11 cellular contexts compared by ENCODE assay signal in the genomic region with DNA sequence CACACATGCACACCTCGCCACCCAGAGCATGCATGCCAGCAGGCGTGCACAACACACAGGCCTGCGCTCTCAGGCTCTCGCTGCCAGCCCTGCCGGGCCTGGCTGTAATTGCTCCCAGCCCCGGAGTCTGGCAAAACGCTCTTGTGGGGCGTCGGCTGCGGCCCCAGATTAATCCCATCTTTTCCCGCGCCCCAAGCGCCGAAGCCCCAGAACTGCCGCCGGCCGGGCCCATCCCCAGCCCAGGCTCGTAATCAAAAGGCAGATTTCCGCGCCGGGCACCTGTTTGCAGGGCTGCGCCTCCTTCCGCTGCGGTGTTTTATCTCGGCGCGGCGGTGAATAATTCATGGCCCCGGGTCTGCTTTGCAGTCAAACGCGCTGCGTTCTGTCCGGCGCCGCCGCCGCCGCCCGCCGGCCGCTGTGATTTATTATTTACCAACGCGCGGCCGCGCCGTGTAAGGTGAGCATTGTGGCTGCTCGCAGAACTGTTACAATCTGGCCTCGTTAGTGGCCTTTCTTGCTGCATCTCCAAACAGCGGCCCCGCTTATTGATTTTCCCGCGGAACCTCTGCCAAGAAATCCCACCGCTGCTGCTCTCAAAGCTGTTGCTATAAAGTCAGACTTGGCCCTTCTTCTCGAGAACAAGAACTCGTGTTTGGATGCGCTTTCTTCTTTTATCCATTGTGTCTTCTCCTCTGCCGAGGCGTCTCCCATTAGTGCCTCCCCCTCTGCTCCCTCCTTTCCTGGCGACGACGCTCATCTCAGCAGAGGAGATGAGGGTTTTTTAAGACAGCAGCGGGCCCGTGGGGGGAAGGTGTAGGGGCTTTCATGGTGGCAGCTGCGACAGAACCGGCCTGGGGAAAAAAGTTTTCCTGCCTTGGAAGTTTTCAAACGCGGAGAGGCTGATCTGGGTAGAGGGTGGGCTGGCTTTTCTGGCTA.
DNase-seq lines count a peak whose midpoint lies in the region; ATAC-seq, FAIRE-seq and TF ChIP-seq lines count a peak whose summit lies in the region.
"Had no signal": no experiment of that assay in that cellular context is flagged by ENCODE, and none has a peak within 500 bp of the region (broad histone marks: within the 10 kb centered on the region; RNA-seq: fewer than 3 reads in every experiment).

No MANE protein-coding gene starts in this region.

- POLR2A ChIA-PET in activated CD4-positive, alpha-beta T cell treated with anti-CD3 and anti-CD28 coated beads, Interleukin-2, amount 10 ng/mL, durations not matched to agents 7 days and 5 days (lab: Charles Lee), result no interaction called here

- no peak for ATAC-seq in HG03095 (IDR thresholded peaks at IDR 0.05; ENCODE audit: unreplicated experiment)

- TF ChIP-seq CTCF in WERI-Rb-1 (IDR thresholded peaks at IDR 0.05; ENCODE audit: low read depth, low read length) (peak; percentile 44), spleen (IDR thresholded peaks at IDR 0.05 in 8 of 11, conservative IDR thresholded peaks at IDR 0.05 in 3 of 11) (no peak), kidney (IDR thresholded peaks at IDR 0.05; ENCODE audit: borderline replicate concordance, extremely low read depth, insufficient read depth) (no peak)

- TF ChIP-seq POLR2A in spleen (IDR thresholded peaks at IDR 0.05), result no peak

- intact Hi-C loops in spleen (cut with DNase I; ENCODE audit: low total_unique reads) (no loop called here), kidney (cut with DNase I) (no loop called here)

- H3K4me1 ChIP-seq in iPS DF 6.9 (ENCODE audit: control insufficient read depth, insufficient read depth, low read length) (peaks cover 4% of the 10 kb centered on the region; the same call in 1 of the 2 replicates), spleen (peaks cover 0 to 8% (median 0%) of the 10 kb centered on the region in 6 donors), kidney (ENCODE audit: control insufficient read depth in 1 of 2, insufficient read depth in 1 of 2, low read depth in 1 of 2, low read length in 2 of 2) (peaks cover 0 to 2% of the 10 kb centered on the region in 2 donors)
- H3K4me1 ChIP-seq: pancreas had no signal

- H3K9ac ChIP-seq in kidney (ENCODE audit: low read length in 2 of 2), result no peak overlapping the region

- peak; percentile 8 for DNase-seq in activated CD4-positive, alpha-beta T cell treated with anti-CD3 and anti-CD28 coated beads, Interleukin-2, amount 10 ng/mL, durations not matched to agents 7 days and 5 days
- no peak for DNase-seq in activated CD4-positive, alpha-beta T cell treated with anti-CD3 and anti-CD28 coated beads for 1 hour
- DNase-seq in WERI-Rb-1 (peak; percentile 58), iPS DF 6.9 (ENCODE audit: low read depth, low spot score) (no peak), spleen (peak; percentile 45), kidney (no peak)
- no peak for DNase-seq in activated effector memory CD4-positive, alpha-beta T cell treated with anti-CD3 and anti-CD28 coated beads, Interleukin-2, amount 50 U/mL, for 16 hours
- DNase-seq: C1 segment of cervical spinal cord, pancreas had no signal

- H3K27ac Mint-ChIP-seq in activated CD4-positive, alpha-beta T cell treated with anti-CD3 and anti-CD28 coated beads, Interleukin-2, amount 10 ng/mL, durations not matched to agents 7 days and 5 days, result no peak overlapping the region

- FAIRE-seq in kidney (lab: Jason Lieb, UNC), result no peak
- FAIRE-seq: endometrium, pancreas had no signal

- no peak overlapping the region for H3K4me3 Mint-ChIP-seq in activated CD4-positive, alpha-beta T cell treated with anti-CD3 and anti-CD28 coated beads, Interleukin-2, amount 10 ng/mL, durations not matched to agents 7 days and 5 days

- H3K36me3 ChIP-seq in WERI-Rb-1 (no peaks in the 10 kb centered on the region), iPS DF 6.9 (ENCODE audit: control insufficient read depth, insufficient read depth, low read length) (no peaks in the 10 kb centered on the region), spleen (no peaks in the 10 kb centered on the region), kidney (ENCODE audit: control insufficient read depth in 1 of 2, insufficient read depth in 2 of 2, low read length in 2 of 2) (no peaks in the 10 kb centered on the region)
- H3K36me3 ChIP-seq: pancreas had no signal

- H3K27me3 Mint-ChIP-seq in activated CD4-positive, alpha-beta T cell treated with anti-CD3 and anti-CD28 coated beads, Interleukin-2, amount 10 ng/mL, durations not matched to agents 7 days and 5 days, result peaks cover 35% of the 10 kb centered on the region

- H3K27ac ChIP-seq in WERI-Rb-1 (peak overlapping the region; percentile 45), iPS DF 6.9 (ENCODE audit: low read length) (no peak overlapping the region), spleen (no peak overlapping the region), kidney (ENCODE audit: low read depth in 2 of 2, low read length in 2 of 2) (no peak overlapping the region)
- H3K27ac ChIP-seq: pancreas had no signal

- WGBS in iPS DF 6.9 (ENCODE audit: insufficient coverage, insufficient read length), result no CpG with 5 or more reads among the region's 68 CpGs
- WGBS in spleen, 5 donors, result 5 to 7% (median 5%) methylated on average over 39 to 68 of the region's 68 CpGs

- H3K9me3 ChIP-seq in WERI-Rb-1 (ENCODE audit: severe bottlenecking), result no peaks in the 10 kb centered on the region
- no peaks in the 10 kb centered on the region for H3K9me3 ChIP-seq in iPS DF 6.9 (ENCODE audit: control insufficient read depth, insufficient read depth, low read length)
- peaks cover 0 to 14% (median 0%) of the 10 kb centered on the region in 8 donors for H3K9me3 ChIP-seq in spleen
- peaks cover 0 to 7% of the 10 kb centered on the region in 2 donors for H3K9me3 ChIP-seq in kidney (ENCODE audit: control insufficient read depth in 1 of 2, low read length in 2 of 2)
- H3K9me3 ChIP-seq: pancreas had no signal

- H3K36me3 Mint-ChIP-seq in activated CD4-positive, alpha-beta T cell treated with anti-CD3 and anti-CD28 coated beads, Interleukin-2, amount 10 ng/mL, durations not matched to agents 7 days and 5 days (ENCODE audit: low read depth), result no peaks in the 10 kb centered on the region

- H3K4me3 ChIP-seq in WERI-Rb-1 (ENCODE audit: low read depth, low read length) (peak overlapping the region; percentile 48), iPS DF 6.9 (ENCODE audit: low read length) (peak overlapping the region; percentile 35; the same call in 1 of the 2 replicates), spleen (no peak overlapping the region), kidney (ENCODE audit: low read length in 2 of 2) (no peak overlapping the region)

- CTCF ChIA-PET in activated CD4-positive, alpha-beta T cell treated with anti-CD3 and anti-CD28 coated beads, Interleukin-2, amount 10 ng/mL, durations not matched to agents 7 days and 5 days (lab: Charles Lee), result no interaction called here

- H3K27me3 ChIP-seq in WERI-Rb-1 (ENCODE audit: insufficient read depth, low read depth, severe bottlenecking), result no peaks in the 10 kb centered on the region
- H3K27me3 ChIP-seq in iPS DF 6.9 (ENCODE audit: control insufficient read depth, insufficient read depth, low read length), result peaks cover 17% of the 10 kb centered on the region; the same call in 1 of the 2 replicates
- peaks cover 5 to 73% (median 20%) of the 10 kb centered on the region in 7 donors for H3K27me3 ChIP-seq in spleen (replicated peaks in 1 of 7)

- H3K9me3 Mint-ChIP-seq in activated CD4-positive, alpha-beta T cell treated with anti-CD3 and anti-CD28 coated beads, Interleukin-2, amount 10 ng/mL, durations not matched to agents 7 days and 5 days, result no peaks in the 10 kb centered on the region

- H3K4me1 Mint-ChIP-seq in activated CD4-positive, alpha-beta T cell treated with anti-CD3 and anti-CD28 coated beads, Interleukin-2, amount 10 ng/mL, durations not matched to agents 7 days and 5 days, result peaks cover 2% of the 10 kb centered on the region

Comparison
In these comparisons a context has a peak if more than half of its experiments do, and no peak if none do; other contexts are left out.
1. DNase-seq: peak in activated CD4-positive, alpha-beta T cell treated with anti-CD3 and anti-CD28 coated beads, Interleukin-2, amount 10 ng/mL, durations not matched to agents 7 days and 5 days (single experiment), WERI-Rb-1 (single experiment) and spleen (single experiment); none in activated CD4-positive, alpha-beta T cell treated with anti-CD3 and anti-CD28 coated beads for 1 hour (single experiment), iPS DF 6.9 (single experiment), kidney (single experiment) and activated effector memory CD4-positive, alpha-beta T cell treated with anti-CD3 and anti-CD28 coated beads, Interleukin-2, amount 50 U/mL, for 16 hours (single experiment).
2. H3K4me3 ChIP-seq: peak in WERI-Rb-1 (single experiment) and iPS DF 6.9 (single experiment); none in spleen (0 of 8) and kidney (0 of 2).